1 cellular context compared by ENCODE assay signal in the genomic region with DNA sequence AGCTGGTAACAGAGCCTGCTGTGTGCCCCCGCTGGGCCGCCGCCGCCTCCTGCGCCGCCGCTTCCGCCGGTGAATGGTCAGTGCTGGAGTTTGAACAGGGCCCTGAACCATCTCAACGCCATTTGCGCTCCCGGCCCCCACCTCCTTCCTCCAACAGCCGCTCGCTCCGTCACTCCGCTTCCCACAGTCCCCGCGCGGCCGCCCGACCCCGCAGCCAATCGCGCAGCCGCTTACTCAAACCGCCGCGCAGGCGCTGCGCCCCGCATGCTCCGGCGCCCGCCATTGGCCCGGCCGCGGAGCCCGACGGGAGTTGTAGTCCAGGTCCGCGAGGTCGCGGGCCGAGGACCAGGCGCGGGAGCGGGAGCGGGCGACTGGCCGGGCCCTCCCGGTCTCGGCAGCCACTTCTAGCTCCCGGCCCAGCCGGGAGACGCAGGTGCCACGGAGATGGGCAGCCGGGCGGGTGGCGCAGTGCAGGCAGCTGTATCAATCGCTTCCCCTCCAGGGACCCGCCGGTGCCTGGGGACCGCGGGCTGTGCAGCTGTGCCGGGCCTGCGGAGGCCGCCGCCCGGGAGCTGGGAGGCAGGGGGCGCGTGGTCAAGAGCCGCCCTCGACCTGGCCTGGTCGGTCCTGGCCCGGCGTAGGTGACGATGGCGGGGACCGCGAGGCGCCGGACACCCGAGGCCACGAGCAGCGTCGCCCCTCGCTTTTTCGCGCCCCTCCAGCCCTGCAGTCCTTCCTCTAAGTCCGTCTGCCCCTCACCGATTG.
TF ChIP-seq lines count a peak whose summit lies in the region.

A gene with protein sequence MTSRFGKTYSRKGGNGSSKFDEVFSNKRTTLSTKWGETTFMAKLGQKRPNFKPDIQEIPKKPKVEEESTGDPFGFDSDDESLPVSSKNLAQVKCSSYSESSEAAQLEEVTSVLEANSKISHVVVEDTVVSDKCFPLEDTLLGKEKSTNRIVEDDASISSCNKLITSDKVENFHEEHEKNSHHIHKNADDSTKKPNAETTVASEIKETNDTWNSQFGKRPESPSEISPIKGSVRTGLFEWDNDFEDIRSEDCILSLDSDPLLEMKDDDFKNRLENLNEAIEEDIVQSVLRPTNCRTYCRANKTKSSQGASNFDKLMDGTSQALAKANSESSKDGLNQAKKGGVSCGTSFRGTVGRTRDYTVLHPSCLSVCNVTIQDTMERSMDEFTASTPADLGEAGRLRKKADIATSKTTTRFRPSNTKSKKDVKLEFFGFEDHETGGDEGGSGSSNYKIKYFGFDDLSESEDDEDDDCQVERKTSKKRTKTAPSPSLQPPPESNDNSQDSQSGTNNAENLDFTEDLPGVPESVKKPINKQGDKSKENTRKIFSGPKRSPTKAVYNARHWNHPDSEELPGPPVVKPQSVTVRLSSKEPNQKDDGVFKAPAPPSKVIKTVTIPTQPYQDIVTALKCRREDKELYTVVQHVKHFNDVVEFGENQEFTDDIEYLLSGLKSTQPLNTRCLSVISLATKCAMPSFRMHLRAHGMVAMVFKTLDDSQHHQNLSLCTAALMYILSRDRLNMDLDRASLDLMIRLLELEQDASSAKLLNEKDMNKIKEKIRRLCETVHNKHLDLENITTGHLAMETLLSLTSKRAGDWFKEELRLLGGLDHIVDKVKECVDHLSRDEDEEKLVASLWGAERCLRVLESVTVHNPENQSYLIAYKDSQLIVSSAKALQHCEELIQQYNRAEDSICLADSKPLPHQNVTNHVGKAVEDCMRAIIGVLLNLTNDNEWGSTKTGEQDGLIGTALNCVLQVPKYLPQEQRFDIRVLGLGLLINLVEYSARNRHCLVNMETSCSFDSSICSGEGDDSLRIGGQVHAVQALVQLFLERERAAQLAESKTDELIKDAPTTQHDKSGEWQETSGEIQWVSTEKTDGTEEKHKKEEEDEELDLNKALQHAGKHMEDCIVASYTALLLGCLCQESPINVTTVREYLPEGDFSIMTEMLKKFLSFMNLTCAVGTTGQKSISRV (N-terminal part only) (minus strand): TSS at position 173 of the 765 bp plus-strand sequence. CDS start 3,723 bp downstream, outside the sequence.

TF ChIP-seq in K562, 482 proteins besides CTCF, POLR2A, EP300 and RAD21 (continued from another document and continues in another):
- TF ChIP-seq, protein P1, sequence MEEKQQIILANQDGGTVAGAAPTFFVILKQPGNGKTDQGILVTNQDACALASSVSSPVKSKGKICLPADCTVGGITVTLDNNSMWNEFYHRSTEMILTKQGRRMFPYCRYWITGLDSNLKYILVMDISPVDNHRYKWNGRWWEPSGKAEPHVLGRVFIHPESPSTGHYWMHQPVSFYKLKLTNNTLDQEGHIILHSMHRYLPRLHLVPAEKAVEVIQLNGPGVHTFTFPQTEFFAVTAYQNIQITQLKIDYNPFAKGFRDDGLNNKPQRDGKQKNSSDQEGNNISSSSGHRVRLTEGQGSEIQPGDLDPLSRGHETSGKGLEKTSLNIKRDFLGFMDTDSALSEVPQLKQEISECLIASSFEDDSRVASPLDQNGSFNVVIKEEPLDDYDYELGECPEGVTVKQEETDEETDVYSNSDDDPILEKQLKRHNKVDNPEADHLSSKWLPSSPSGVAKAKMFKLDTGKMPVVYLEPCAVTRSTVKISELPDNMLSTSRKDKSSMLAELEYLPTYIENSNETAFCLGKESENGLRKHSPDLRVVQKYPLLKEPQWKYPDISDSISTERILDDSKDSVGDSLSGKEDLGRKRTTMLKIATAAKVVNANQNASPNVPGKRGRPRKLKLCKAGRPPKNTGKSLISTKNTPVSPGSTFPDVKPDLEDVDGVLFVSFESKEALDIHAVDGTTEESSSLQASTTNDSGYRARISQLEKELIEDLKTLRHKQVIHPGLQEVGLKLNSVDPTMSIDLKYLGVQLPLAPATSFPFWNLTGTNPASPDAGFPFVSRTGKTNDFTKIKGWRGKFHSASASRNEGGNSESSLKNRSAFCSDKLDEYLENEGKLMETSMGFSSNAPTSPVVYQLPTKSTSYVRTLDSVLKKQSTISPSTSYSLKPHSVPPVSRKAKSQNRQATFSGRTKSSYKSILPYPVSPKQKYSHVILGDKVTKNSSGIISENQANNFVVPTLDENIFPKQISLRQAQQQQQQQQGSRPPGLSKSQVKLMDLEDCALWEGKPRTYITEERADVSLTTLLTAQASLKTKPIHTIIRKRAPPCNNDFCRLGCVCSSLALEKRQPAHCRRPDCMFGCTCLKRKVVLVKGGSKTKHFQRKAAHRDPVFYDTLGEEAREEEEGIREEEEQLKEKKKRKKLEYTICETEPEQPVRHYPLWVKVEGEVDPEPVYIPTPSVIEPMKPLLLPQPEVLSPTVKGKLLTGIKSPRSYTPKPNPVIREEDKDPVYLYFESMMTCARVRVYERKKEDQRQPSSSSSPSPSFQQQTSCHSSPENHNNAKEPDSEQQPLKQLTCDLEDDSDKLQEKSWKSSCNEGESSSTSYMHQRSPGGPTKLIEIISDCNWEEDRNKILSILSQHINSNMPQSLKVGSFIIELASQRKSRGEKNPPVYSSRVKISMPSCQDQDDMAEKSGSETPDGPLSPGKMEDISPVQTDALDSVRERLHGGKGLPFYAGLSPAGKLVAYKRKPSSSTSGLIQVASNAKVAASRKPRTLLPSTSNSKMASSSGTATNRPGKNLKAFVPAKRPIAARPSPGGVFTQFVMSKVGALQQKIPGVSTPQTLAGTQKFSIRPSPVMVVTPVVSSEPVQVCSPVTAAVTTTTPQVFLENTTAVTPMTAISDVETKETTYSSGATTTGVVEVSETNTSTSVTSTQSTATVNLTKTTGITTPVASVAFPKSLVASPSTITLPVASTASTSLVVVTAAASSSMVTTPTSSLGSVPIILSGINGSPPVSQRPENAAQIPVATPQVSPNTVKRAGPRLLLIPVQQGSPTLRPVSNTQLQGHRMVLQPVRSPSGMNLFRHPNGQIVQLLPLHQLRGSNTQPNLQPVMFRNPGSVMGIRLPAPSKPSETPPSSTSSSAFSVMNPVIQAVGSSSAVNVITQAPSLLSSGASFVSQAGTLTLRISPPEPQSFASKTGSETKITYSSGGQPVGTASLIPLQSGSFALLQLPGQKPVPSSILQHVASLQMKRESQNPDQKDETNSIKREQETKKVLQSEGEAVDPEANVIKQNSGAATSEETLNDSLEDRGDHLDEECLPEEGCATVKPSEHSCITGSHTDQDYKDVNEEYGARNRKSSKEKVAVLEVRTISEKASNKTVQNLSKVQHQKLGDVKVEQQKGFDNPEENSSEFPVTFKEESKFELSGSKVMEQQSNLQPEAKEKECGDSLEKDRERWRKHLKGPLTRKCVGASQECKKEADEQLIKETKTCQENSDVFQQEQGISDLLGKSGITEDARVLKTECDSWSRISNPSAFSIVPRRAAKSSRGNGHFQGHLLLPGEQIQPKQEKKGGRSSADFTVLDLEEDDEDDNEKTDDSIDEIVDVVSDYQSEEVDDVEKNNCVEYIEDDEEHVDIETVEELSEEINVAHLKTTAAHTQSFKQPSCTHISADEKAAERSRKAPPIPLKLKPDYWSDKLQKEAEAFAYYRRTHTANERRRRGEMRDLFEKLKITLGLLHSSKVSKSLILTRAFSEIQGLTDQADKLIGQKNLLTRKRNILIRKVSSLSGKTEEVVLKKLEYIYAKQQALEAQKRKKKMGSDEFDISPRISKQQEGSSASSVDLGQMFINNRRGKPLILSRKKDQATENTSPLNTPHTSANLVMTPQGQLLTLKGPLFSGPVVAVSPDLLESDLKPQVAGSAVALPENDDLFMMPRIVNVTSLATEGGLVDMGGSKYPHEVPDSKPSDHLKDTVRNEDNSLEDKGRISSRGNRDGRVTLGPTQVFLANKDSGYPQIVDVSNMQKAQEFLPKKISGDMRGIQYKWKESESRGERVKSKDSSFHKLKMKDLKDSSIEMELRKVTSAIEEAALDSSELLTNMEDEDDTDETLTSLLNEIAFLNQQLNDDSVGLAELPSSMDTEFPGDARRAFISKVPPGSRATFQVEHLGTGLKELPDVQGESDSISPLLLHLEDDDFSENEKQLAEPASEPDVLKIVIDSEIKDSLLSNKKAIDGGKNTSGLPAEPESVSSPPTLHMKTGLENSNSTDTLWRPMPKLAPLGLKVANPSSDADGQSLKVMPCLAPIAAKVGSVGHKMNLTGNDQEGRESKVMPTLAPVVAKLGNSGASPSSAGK (IDR thresholded peaks at IDR 0.05), result peak; percentile 86
- TF ChIP-seq NR3C1 (CRISPR knock-in tag; IDR thresholded peaks at IDR 0.05) (no peak), PHF8 (IDR thresholded peaks at IDR 0.05; ENCODE audit: borderline replicate concordance, low read length) (peak; percentile 85; the same call in 1 of the 2 replicates), HDAC1 (IDR thresholded peaks at IDR 0.05) (no peak), MAZ (CRISPR knock-in tag; conservative IDR thresholded peaks at IDR 0.05 in 1 of 2, IDR thresholded peaks at IDR 0.05 in 1 of 2) (peak; percentile 77 to 89; a peak in 3 of 4 replicates), NONO (IDR thresholded peaks at IDR 0.05; ENCODE audit: low read depth in 2 of 2, low read length in 1 of 2) (peak; percentile 29 to 67; a peak in 2 of 4 replicates), JUND (IDR thresholded peaks at IDR 0.05; ENCODE audit: borderline replicate concordance, low read depth, low read length) (0 out of 2 replicates have a peak, but pooled peaks have one; percentile 2), JUND (tag; IDR thresholded peaks at IDR 0.05; ENCODE audit: borderline replicate concordance, low read depth, low read length) (no peak; the same call in 2 of the 3 replicates), CHD1 (IDR thresholded peaks at IDR 0.05; ENCODE audit: low read length) (peak; percentile 56), ZNF282 (CRISPR knock-in tag; IDR thresholded peaks at IDR 0.05) (0 out of 2 replicates have a peak, but pooled peaks have one; percentile 51), ZC3H8 (IDR thresholded peaks at IDR 0.05) (no peak), ZNF431 (CRISPR knock-in tag; IDR thresholded peaks at IDR 0.05) (0 out of 2 replicates have a peak, but pooled peaks have one; percentile 18), ELF4 (CRISPR knock-in tag; IDR thresholded peaks at IDR 0.05) (no peak), ZNF444 (CRISPR knock-in tag; IDR thresholded peaks at IDR 0.05) (no peak), POLR2B (IDR thresholded peaks at IDR 0.05; ENCODE audit: low read depth, partially characterized antibody) (peak; percentile 33), MYC (IDR thresholded peaks at IDR 0.05; ENCODE audit: low read depth, low read length) (peak; percentile 84), MYC (CRISPR knock-in tag; IDR thresholded peaks at IDR 0.05; ENCODE audit: borderline replicate concordance, low read depth) (no peak), L3MBTL2 (IDR thresholded peaks at IDR 0.05) (peak; percentile 94), NRF1 (conservative IDR thresholded peaks at IDR 0.05 in 1 of 2, IDR thresholded peaks at IDR 0.05 in 1 of 2) (peak; percentile 93 to 94), SUPT5H (IDR thresholded peaks at IDR 0.05) (peak; percentile 70), RBBP5 (IDR thresholded peaks at IDR 0.05; ENCODE audit: borderline replicate concordance, insufficient read depth, low read length, poor library complexity, severe bottlenecking) (peak; percentile 76), BRD4 (IDR thresholded peaks at IDR 0.05) (no peak), HMGN3 (IDR thresholded peaks at IDR 0.05; ENCODE audit: borderline replicate concordance, extremely low read depth, insufficient read length, low read depth, low read length) (peak; percentile 38), FOXJ3 (CRISPR knock-in tag; IDR thresholded peaks at IDR 0.05) (no peak), POLR2H (tag; IDR thresholded peaks at IDR 0.05; ENCODE audit: low read depth) (0 out of 2 replicates have a peak, but pooled peaks have one; percentile 1), CREM (IDR thresholded peaks at IDR 0.05; ENCODE audit: low read depth) (peak; percentile 80), NFYB (IDR thresholded peaks at IDR 0.05; ENCODE audit: extremely low read depth, insufficient read length) (peak; percentile 50), CHD2 (IDR thresholded peaks at IDR 0.05; ENCODE audit: low read depth, low read length) (peak; percentile 57)
- TF ChIP-seq, protein P2, sequence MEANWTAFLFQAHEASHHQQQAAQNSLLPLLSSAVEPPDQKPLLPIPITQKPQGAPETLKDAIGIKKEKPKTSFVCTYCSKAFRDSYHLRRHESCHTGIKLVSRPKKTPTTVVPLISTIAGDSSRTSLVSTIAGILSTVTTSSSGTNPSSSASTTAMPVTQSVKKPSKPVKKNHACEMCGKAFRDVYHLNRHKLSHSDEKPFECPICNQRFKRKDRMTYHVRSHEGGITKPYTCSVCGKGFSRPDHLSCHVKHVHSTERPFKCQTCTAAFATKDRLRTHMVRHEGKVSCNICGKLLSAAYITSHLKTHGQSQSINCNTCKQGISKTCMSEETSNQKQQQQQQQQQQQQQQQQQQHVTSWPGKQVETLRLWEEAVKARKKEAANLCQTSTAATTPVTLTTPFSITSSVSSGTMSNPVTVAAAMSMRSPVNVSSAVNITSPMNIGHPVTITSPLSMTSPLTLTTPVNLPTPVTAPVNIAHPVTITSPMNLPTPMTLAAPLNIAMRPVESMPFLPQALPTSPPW (CRISPR knock-in tag; IDR thresholded peaks at IDR 0.05), result peak; percentile 76
- TF ChIP-seq, protein P3, sequence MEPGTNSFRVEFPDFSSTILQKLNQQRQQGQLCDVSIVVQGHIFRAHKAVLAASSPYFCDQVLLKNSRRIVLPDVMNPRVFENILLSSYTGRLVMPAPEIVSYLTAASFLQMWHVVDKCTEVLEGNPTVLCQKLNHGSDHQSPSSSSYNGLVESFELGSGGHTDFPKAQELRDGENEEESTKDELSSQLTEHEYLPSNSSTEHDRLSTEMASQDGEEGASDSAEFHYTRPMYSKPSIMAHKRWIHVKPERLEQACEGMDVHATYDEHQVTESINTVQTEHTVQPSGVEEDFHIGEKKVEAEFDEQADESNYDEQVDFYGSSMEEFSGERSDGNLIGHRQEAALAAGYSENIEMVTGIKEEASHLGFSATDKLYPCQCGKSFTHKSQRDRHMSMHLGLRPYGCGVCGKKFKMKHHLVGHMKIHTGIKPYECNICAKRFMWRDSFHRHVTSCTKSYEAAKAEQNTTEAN (CRISPR knock-in tag; IDR thresholded peaks at IDR 0.05), result no peak
- TF ChIP-seq, protein P4, sequence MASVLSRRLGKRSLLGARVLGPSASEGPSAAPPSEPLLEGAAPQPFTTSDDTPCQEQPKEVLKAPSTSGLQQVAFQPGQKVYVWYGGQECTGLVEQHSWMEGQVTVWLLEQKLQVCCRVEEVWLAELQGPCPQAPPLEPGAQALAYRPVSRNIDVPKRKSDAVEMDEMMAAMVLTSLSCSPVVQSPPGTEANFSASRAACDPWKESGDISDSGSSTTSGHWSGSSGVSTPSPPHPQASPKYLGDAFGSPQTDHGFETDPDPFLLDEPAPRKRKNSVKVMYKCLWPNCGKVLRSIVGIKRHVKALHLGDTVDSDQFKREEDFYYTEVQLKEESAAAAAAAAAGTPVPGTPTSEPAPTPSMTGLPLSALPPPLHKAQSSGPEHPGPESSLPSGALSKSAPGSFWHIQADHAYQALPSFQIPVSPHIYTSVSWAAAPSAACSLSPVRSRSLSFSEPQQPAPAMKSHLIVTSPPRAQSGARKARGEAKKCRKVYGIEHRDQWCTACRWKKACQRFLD (CRISPR knock-in tag; IDR thresholded peaks at IDR 0.05), result 0 out of 2 replicates have a peak, but pooled peaks have one; percentile 35
- TF ChIP-seq, protein P5, sequence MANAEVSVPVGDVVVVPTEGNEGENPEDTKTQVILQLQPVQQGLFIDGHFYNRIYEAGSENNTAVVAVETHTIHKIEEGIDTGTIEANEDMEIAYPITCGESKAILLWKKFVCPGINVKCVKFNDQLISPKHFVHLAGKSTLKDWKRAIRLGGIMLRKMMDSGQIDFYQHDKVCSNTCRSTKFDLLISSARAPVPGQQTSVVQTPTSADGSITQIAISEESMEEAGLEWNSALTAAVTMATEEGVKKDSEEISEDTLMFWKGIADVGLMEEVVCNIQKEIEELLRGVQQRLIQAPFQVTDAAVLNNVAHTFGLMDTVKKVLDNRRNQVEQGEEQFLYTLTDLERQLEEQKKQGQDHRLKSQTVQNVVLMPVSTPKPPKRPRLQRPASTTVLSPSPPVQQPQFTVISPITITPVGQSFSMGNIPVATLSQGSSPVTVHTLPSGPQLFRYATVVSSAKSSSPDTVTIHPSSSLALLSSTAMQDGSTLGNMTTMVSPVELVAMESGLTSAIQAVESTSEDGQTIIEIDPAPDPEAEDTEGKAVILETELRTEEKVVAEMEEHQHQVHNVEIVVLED (CRISPR knock-in tag; IDR thresholded peaks at IDR 0.05), result peak; percentile 81
